Comparison of ENCODE assay signal across 8 cellular contexts in the genomic region with DNA sequence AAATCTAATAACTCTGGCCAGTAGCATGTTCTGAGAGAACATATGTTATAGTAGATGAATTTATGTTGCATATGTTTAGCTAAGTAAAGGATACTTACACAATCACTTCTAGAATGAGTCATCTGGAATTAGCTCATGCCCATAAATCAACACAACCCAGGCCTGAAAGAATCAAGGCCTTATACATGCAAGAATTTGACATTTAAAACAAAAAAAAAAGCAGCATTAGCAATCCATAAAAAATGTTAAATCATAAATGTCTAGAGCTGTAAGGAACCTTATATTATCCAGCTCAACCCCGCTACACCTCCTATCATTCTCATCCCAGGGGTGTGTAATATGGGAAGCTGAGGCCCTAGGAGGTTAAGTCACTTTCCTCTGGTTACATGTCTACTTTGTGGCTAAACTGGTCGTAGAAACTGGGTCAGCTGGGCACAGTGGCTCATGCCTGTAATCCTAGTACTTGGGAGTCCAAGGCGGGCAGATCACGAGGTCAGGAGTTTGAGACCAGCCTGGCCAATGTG.
DNase-seq lines count a peak whose midpoint lies in the region; ATAC-seq and TF ChIP-seq lines count a peak whose summit lies in the region.

No MANE protein-coding gene starts in this region.

- ATAC-seq in lung (ENCODE audit: insufficient read depth, low FRiP score) (peak; percentile 62), GM18511 (IDR thresholded peaks at IDR 0.05; ENCODE audit: unreplicated experiment) (no peak)

- H3K27me3 Mint-ChIP-seq in CD4-positive, alpha-beta memory T cell, result peaks cover 2 to 3% of the 10 kb centered on the region in 2 donors
- H3K27me3 Mint-ChIP-seq in glutamatergic neuron (ENCODE audit: unreplicated experiment), result peaks cover 2% of the 10 kb centered on the region

- CTCF ChIA-PET in CD4-positive, alpha-beta memory T cell (lab: Charles Lee; ENCODE audit: partially characterized antibody), result interaction anchor here (0.6 to 1.1 kb wide), 2 partner anchors 167 to 593 kb away, joined by 3 read pairs; no protein-coding TSS in a partner anchor

- 33 to 68% methylated on average over 4 of the region's 4 CpGs for WGBS in lung, 2 donors

- H3K27me3 ChIP-seq in lung (ENCODE audit: control insufficient read depth, insufficient read depth), result no peaks in the 10 kb centered on the region
- no peaks in the 10 kb centered on the region for H3K27me3 ChIP-seq in CD4-positive, alpha-beta memory T cell (ENCODE audit: insufficient read depth, low read length)

- H3K4me3 Mint-ChIP-seq in CD4-positive, alpha-beta memory T cell, result no peak overlapping the region
- H3K4me3 Mint-ChIP-seq in glutamatergic neuron (ENCODE audit: unreplicated experiment), result no peak overlapping the region

- peaks cover 1 to 3% of the 10 kb centered on the region in 2 donors for H3K4me1 ChIP-seq in lung (ENCODE audit: control insufficient read depth in 2 of 2, insufficient read depth in 2 of 2, low read length in 2 of 2)
- H3K4me1 ChIP-seq in CD4-positive, alpha-beta memory T cell (ENCODE audit: insufficient read depth, low read length), result no peaks in the 10 kb centered on the region

- no peaks in the 10 kb centered on the region for H3K36me3 Mint-ChIP-seq in CD4-positive, alpha-beta memory T cell
- no peaks in the 10 kb centered on the region for H3K36me3 Mint-ChIP-seq in glutamatergic neuron (ENCODE audit: unreplicated experiment)

- intact Hi-C loops in CD4-positive, alpha-beta memory T cell (cut with micrococcal nuclease), result no loop called here

- H3K27ac ChIP-seq in lung (ENCODE audit: low read depth in 1 of 2, low read length in 1 of 2), result peak overlapping the region in 1 of 2 donors; percentile 26
- H3K27ac ChIP-seq in CD4-positive, alpha-beta memory T cell (ENCODE audit: low read depth, low read length), result no peak overlapping the region

- H3K36me3 ChIP-seq in lung (ENCODE audit: control insufficient read depth in 2 of 2, insufficient read depth in 2 of 2, low read length in 2 of 2), result no peaks in the 10 kb centered on the region
- H3K36me3 ChIP-seq in CD4-positive, alpha-beta memory T cell (ENCODE audit: insufficient read depth, low read length), result no peaks in the 10 kb centered on the region

- H3K27ac Mint-ChIP-seq in CD4-positive, alpha-beta memory T cell, result peak overlapping the region in 1 of 7 donors; percentile 34
- H3K27ac Mint-ChIP-seq in glutamatergic neuron (ENCODE audit: unreplicated experiment), result no peak overlapping the region

- H3K4me1 Mint-ChIP-seq in CD4-positive, alpha-beta memory T cell, result peaks cover 0 to 1% (median 0%) of the 10 kb centered on the region in 4 donors
- no peaks in the 10 kb centered on the region for H3K4me1 Mint-ChIP-seq in glutamatergic neuron (ENCODE audit: low read depth, unreplicated experiment)

- H3K9me3 Mint-ChIP-seq in CD4-positive, alpha-beta memory T cell, result no peaks in the 10 kb centered on the region
- no peaks in the 10 kb centered on the region for H3K9me3 Mint-ChIP-seq in glutamatergic neuron (ENCODE audit: unreplicated experiment)

- H3K4me3 ChIP-seq in AG09309 (ENCODE audit: control insufficient read depth, low read depth, low read length) (no peak overlapping the region), lung (no peak overlapping the region)
- H3K4me3 ChIP-seq in CD4-positive, alpha-beta memory T cell (ENCODE audit: low read length in 2 of 2), result no peak overlapping the region

- peak; percentile 93 for DNase-seq in AG09309 (ENCODE audit: low read depth)
- DNase-seq in HuH-7.5 (ENCODE audit: low spot score), result peak; percentile 19
- peak; percentile 98 for DNase-seq in amniotic epithelial cell (ENCODE audit: low read depth)
- no peak for DNase-seq in lung (ENCODE audit: low spot score)
- no peak for DNase-seq in globus pallidus (ENCODE audit: low spot score)
- DNase-seq in CD4-positive, alpha-beta memory T cell, result no peak
- no peak for DNase-seq in glutamatergic neuron

- POLR2A ChIA-PET in CD4-positive, alpha-beta memory T cell (lab: Charles Lee; ENCODE audit: partially characterized antibody), result interaction anchor here (0.5 kb wide), 1 partner anchor 147 kb away, joined by 3 read pairs; no protein-coding TSS in a partner anchor

- H3K9me3 ChIP-seq in lung (ENCODE audit: control insufficient read depth in 2 of 2, insufficient read depth in 1 of 2, low read length in 1 of 2), result no peaks in the 10 kb centered on the region
- no peaks in the 10 kb centered on the region for H3K9me3 ChIP-seq in CD4-positive, alpha-beta memory T cell (ENCODE audit: control insufficient read depth in 1 of 2, low read length in 2 of 2)

- no peak for TF ChIP-seq CTCF in AG09309 (IDR thresholded peaks at IDR 0.05; ENCODE audit: control insufficient read depth, insufficient read depth, low read depth, low read length, missing control alignments)
- no peak for TF ChIP-seq CTCF in lung (IDR thresholded peaks at IDR 0.05; ENCODE audit: control extremely low read depth, extremely low read depth)
- TF ChIP-seq CTCF in glutamatergic neuron (IDR thresholded peaks at IDR 0.05; ENCODE audit: partially characterized antibody, unreplicated experiment), result no peak

Comparison
In these comparisons a context has a peak if more than half of its experiments do, and no peak if none do; other contexts are left out.
1. DNase-seq: peak in AG09309 (single experiment), HuH-7.5 (single experiment) and amniotic epithelial cell (single experiment); none in lung (single experiment), globus pallidus (single experiment), CD4-positive, alpha-beta memory T cell (0 of 5) and glutamatergic neuron (single experiment).